ENCODE assay signal across 9 cellular contexts in the genomic region with DNA sequence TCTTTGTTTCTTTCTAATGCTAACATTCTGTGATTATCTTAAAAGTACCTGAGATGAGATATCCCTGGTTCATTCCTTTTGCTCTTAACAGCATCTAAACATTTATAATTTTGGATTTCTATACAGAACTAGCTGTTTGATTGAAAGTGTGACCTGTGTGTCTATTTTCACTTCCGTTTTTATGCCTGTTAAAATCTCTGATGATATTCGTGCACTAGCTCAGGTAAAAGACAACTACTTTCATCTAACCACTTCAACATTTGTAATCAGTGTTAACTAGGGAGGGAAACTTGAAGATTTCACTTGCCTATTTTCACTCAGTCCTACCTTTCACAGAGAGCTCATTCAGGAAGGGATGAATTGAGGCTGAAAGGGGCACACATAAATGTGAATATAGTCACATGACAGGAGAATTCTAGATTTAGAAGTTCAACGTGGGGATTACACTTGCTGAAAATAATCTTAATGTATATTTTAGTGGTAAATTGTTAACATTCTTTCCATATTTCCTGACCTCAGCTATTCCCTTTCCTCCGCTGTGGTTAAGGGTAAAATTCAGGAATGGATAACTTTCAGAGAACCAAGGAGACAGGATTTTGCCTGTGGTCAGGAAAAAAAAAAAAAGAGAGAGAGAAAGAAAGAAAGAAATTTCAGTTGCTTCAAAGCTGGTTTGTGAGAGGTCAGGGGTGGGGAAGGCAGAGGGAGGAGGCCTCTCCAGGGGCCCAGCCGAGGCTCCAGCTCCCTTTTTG.
DNase-seq lines count a peak whose midpoint lies in the region; ATAC-seq and TF ChIP-seq lines count a peak whose summit lies in the region.
"Had no signal": no experiment of that assay in that cellular context is flagged by ENCODE, and none has a peak within 500 bp of the region (broad histone marks: within the 10 kb centered on the region; RNA-seq: fewer than 3 reads in every experiment).

No MANE protein-coding gene starts in this region.

- ATAC-seq in stimulated activated effector memory CD8-positive, alpha-beta T cell treated with anti-CD3 and anti-CD28 coated beads, Interleukin-12 subunit alpha, Interleukin-12 subunit beta, amount 100 ng/mL, for 72 hours: no peak
- ATAC-seq in HG02759 (IDR thresholded peaks at IDR 0.05; ENCODE audit: unreplicated experiment): no peak

- H3K27ac ChIP-seq in SK-N-SH (ENCODE audit: low read depth in 2 of 2, low read length in 1 of 2) (peak overlapping the region; percentile 72 to 81; a peak in 3 of 4 replicates), hepatocyte (peak overlapping the region; percentile 45), coronary artery (no peak overlapping the region)

- H3K4me3 ChIP-seq in HAP-1 (no peak overlapping the region), SK-N-SH (ENCODE audit: low read depth in 2 of 2, low read length in 1 of 2) (no peak overlapping the region), hepatocyte (no peak overlapping the region), coronary artery (no peak overlapping the region)

- POLR2A ChIA-PET in SK-N-SH (lab: Yijun Ruan, JAX): no interaction called here

- CTCF ChIA-PET in SK-N-SH (lab: Yijun Ruan, JAX): interaction anchor here (1.4 kb wide), 1 partner anchor 9 kb away, joined by 5 read pairs; no protein-coding TSS in a partner anchor

- peaks cover 9% of the 10 kb centered on the region for H3F3A ChIP-seq in SK-N-SH (replicated peaks; ENCODE audit: insufficient read depth)

- H3K27ac Mint-ChIP-seq in type B pancreatic cell: peak overlapping the region; percentile 46
- H3K27ac Mint-ChIP-seq in stimulated activated effector memory CD8-positive, alpha-beta T cell treated with anti-CD3 and anti-CD28 coated beads, Interleukin-12 subunit alpha, Interleukin-12 subunit beta, amount 100 ng/mL, for 72 hours: no peak overlapping the region

- H2AFZ ChIP-seq in SK-N-SH (ENCODE audit: low read depth) (peak overlapping the region; percentile 58; the same call in 1 of the 2 replicates), hepatocyte (peak overlapping the region; percentile 4)

- peaks cover 42% of the 10 kb centered on the region for H3K4me1 Mint-ChIP-seq in type B pancreatic cell (ENCODE audit: unreplicated experiment)
- H3K4me1 Mint-ChIP-seq in stimulated activated effector memory CD8-positive, alpha-beta T cell treated with anti-CD3 and anti-CD28 coated beads, Interleukin-12 subunit alpha, Interleukin-12 subunit beta, amount 100 ng/mL, for 72 hours: no peaks in the 10 kb centered on the region

- no peaks in the 10 kb centered on the region for H3K9me2 ChIP-seq in SK-N-SH
- H3K9me2 ChIP-seq in hepatocyte (replicated peaks; ENCODE audit: insufficient read depth): no peaks in the 10 kb centered on the region

- peak overlapping the region; percentile 78 for H3K4me3 Mint-ChIP-seq in type B pancreatic cell
- no peak overlapping the region for H3K4me3 Mint-ChIP-seq in stimulated activated effector memory CD8-positive, alpha-beta T cell treated with anti-CD3 and anti-CD28 coated beads, Interleukin-12 subunit alpha, Interleukin-12 subunit beta, amount 100 ng/mL, for 72 hours

- H3K36me3 ChIP-seq in HAP-1 (replicated peaks) (no peaks in the 10 kb centered on the region), SK-N-SH (replicated peaks in 1 of 2; ENCODE audit: control insufficient read depth in 1 of 2, insufficient read depth in 2 of 2, low read length in 1 of 2) (no peaks in the 10 kb centered on the region), hepatocyte (replicated peaks; ENCODE audit: insufficient read depth, low read depth) (no peaks in the 10 kb centered on the region)

- H3K9ac ChIP-seq in SK-N-SH: peak overlapping the region; percentile 41; the same call in 1 of the 2 replicates

- no peak for TF ChIP-seq CTCF in SK-N-SH (IDR thresholded peaks at IDR 0.05)
- no peak for TF ChIP-seq CTCF in hepatocyte (IDR thresholded peaks at IDR 0.05; ENCODE audit: poor library complexity)
- TF ChIP-seq CTCF in type B pancreatic cell (conservative IDR thresholded peaks at IDR 0.05): no peak
- no peak for TF ChIP-seq CTCF in coronary artery (IDR thresholded peaks at IDR 0.05)

- H3K79me2 ChIP-seq in SK-N-SH (ENCODE audit: insufficient read depth) (no peaks in the 10 kb centered on the region), hepatocyte (no peaks in the 10 kb centered on the region)

- 44% methylated on average over 5 of the region's 5 CpGs for WGBS in SK-N-SH (ENCODE audit: low lambda C conversion rate)
- 38% methylated on average over 5 of the region's 5 CpGs for whole genome bisulfite sequencing in hepatocyte (ENCODE audit: low lambda C conversion rate, missing lambda C conversion rate)

- in situ Hi-C loops in HAP-1 (cut with MboI; ENCODE audit: low sequenced_read_pairs): no loop called here

- H3K4me1 ChIP-seq in HAP-1 (peaks cover 50% of the 10 kb centered on the region), SK-N-SH (ENCODE audit: control insufficient read depth in 1 of 2, insufficient read depth in 2 of 2, low read depth in 1 of 2, low read length in 1 of 2) (peaks cover 7 to 19% of the 10 kb centered on the region in 2 experiments; a peak in 2 of 4 replicates), hepatocyte (ENCODE audit: insufficient read depth) (peaks cover 33% of the 10 kb centered on the region)

- H3K9me3 ChIP-seq in HAP-1: no peaks in the 10 kb centered on the region
- no peaks in the 10 kb centered on the region for H3K9me3 ChIP-seq in SK-N-SH
- H3K9me3 ChIP-seq in hepatocyte (ENCODE audit: low read depth): no peaks in the 10 kb centered on the region

- no peaks in the 10 kb centered on the region for H3K27me3 Mint-ChIP-seq in type B pancreatic cell

- no peaks in the 10 kb centered on the region for H3K36me3 Mint-ChIP-seq in type B pancreatic cell
- H3K36me3 Mint-ChIP-seq in stimulated activated effector memory CD8-positive, alpha-beta T cell treated with anti-CD3 and anti-CD28 coated beads, Interleukin-12 subunit alpha, Interleukin-12 subunit beta, amount 100 ng/mL, for 72 hours: no peaks in the 10 kb centered on the region

- H3K27me3 ChIP-seq in HAP-1 (ENCODE audit: low read depth) (no peaks in the 10 kb centered on the region), SK-N-SH (ENCODE audit: insufficient read depth) (no peaks in the 10 kb centered on the region), hepatocyte (no peaks in the 10 kb centered on the region)

- no peaks in the 10 kb centered on the region for H4K20me1 ChIP-seq in SK-N-SH (ENCODE audit: insufficient read depth)
- no peaks in the 10 kb centered on the region for H4K20me1 ChIP-seq in hepatocyte (ENCODE audit: insufficient read depth, poor library complexity, severe bottlenecking)

- TF ChIP-seq EP300 in SK-N-SH (IDR thresholded peaks at IDR 0.05; ENCODE audit: borderline replicate concordance in 1 of 2, low read depth in 1 of 2, low read length in 1 of 2): peak; percentile 23 to 69; a peak in 3 of 4 replicates

- peak overlapping the region; percentile 51 for H3K4me2 ChIP-seq in SK-N-SH
- H3K4me2 ChIP-seq in hepatocyte: peak overlapping the region; percentile 45

- TF ChIP-seq RAD21 in SK-N-SH (IDR thresholded peaks at IDR 0.05; ENCODE audit: low read length): no peak

- no peaks in the 10 kb centered on the region for H3K9me3 Mint-ChIP-seq in type B pancreatic cell
- no peaks in the 10 kb centered on the region for H3K9me3 Mint-ChIP-seq in stimulated activated effector memory CD8-positive, alpha-beta T cell treated with anti-CD3 and anti-CD28 coated beads, Interleukin-12 subunit alpha, Interleukin-12 subunit beta, amount 100 ng/mL, for 72 hours

- DNase-seq in HAP-1 (ENCODE audit: low spot score in 2 of 2) (peak; percentile 28 to 37), SK-N-SH (no peak), hepatocyte (ENCODE audit: low spot score) (no peak), type B pancreatic cell (ENCODE audit: extremely low spot score, unreplicated experiment) (no peak), coronary artery (ENCODE audit: low spot score) (no peak)
- no peak for DNase-seq in stimulated activated effector memory CD8-positive, alpha-beta T cell treated with anti-CD3 and anti-CD28 coated beads, Interleukin-12 subunit alpha, Interleukin-12 subunit beta, amount 100 ng/mL, for 72 hours (ENCODE audit: low spot score in 2 of 2)
- DNase-seq: amygdala, NCI-H510A had no signal

TF ChIP-seq in SK-N-SH, 30 proteins besides CTCF, POLR2A, EP300 and RAD21 (continues in another document):
- TF ChIP-seq MXI1 (IDR thresholded peaks at IDR 0.05; ENCODE audit: low read depth, low read length) (no peak), ZBTB33 (IDR thresholded peaks at IDR 0.05; ENCODE audit: borderline replicate concordance, low read depth) (no peak), FOSL2 (IDR thresholded peaks at IDR 0.05; ENCODE audit: borderline replicate concordance, low read depth) (no peak), POLR2AphosphoS5 (IDR thresholded peaks at IDR 0.05; ENCODE audit: low read depth, low read length) (no peak), ELF1 (IDR thresholded peaks at IDR 0.05) (no peak), RFX5 (IDR thresholded peaks at IDR 0.05; ENCODE audit: low read length) (no peak), GATA2 (CRISPR knock-in tag; IDR thresholded peaks at IDR 0.05) (no peak), CHD2 (IDR thresholded peaks at IDR 0.05; ENCODE audit: low read length, partially characterized antibody) (no peak), NRF1 (IDR thresholded peaks at IDR 0.05; ENCODE audit: low read depth, low read length) (no peak), SMC3 (IDR thresholded peaks at IDR 0.05; ENCODE audit: low read depth, low read length) (no peak)
- TF ChIP-seq, protein P1, sequence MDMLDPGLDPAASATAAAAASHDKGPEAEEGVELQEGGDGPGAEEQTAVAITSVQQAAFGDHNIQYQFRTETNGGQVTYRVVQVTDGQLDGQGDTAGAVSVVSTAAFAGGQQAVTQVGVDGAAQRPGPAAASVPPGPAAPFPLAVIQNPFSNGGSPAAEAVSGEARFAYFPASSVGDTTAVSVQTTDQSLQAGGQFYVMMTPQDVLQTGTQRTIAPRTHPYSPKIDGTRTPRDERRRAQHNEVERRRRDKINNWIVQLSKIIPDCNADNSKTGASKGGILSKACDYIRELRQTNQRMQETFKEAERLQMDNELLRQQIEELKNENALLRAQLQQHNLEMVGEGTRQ (IDR thresholded peaks at IDR 0.05; ENCODE audit: borderline replicate concordance, low read depth, low read length): no peak

Comparison
In these comparisons a context has a peak if more than half of its experiments do, and no peak if none do; other contexts are left out.
1. DNase-seq: peak in HAP-1 (2 of 2); none in SK-N-SH (single experiment), hepatocyte (single experiment), type B pancreatic cell (single experiment), stimulated activated effector memory CD8-positive, alpha-beta T cell treated with anti-CD3 and anti-CD28 coated beads, Interleukin-12 subunit alpha, Interleukin-12 subunit beta, amount 100 ng/mL, for 72 hours (0 of 2) and coronary artery (single experiment).
2. H3K27ac ChIP-seq: peak in SK-N-SH (2 of 2) and hepatocyte (single experiment); none in coronary artery (0 of 2).